In genomic region chr15:43493687-43494472, GRCh38 we compare ENCODE assay signal across 8 cellular contexts.
DNase-seq lines count a peak whose midpoint lies in the region; ATAC-seq and TF ChIP-seq lines count a peak whose summit lies in the region.

No MANE protein-coding gene starts in this region.

- H3K36me3 ChIP-seq in HUES48 (ENCODE audit: control insufficient read depth, insufficient read depth, low read length) (peaks cover 28% of the 10 kb centered on the region), brain microvascular endothelial cell (replicated peaks) (peaks cover 8% of the 10 kb centered on the region), muscle layer of colon (ENCODE audit: insufficient read depth, low read length) (peaks cover 10% of the 10 kb centered on the region)

- H3K9me3 ChIP-seq in HUES48 (ENCODE audit: control insufficient read depth, insufficient read depth, low read length): no peaks in the 10 kb centered on the region
- H3K9me3 ChIP-seq in muscle layer of colon (ENCODE audit: low read length): no peaks in the 10 kb centered on the region

- no peak for ATAC-seq in HG03159 (IDR thresholded peaks at IDR 0.05; ENCODE audit: unreplicated experiment)
- ATAC-seq in HG02678 (IDR thresholded peaks at IDR 0.05; ENCODE audit: unreplicated experiment): no peak

- peaks cover 17% of the 10 kb centered on the region for H3K4me1 ChIP-seq in HUES48 (ENCODE audit: control insufficient read depth, insufficient read depth, low read length)
- H3K4me1 ChIP-seq in muscle layer of colon (ENCODE audit: insufficient read depth, low read length): peaks cover 22% of the 10 kb centered on the region

- H3K27ac ChIP-seq in 22Rv1 (peak overlapping the region; percentile 60), HUES48 (ENCODE audit: low read depth, low read length) (peak overlapping the region; percentile 95), brain microvascular endothelial cell (no peak overlapping the region), muscle layer of colon (ENCODE audit: low read depth, low read length) (peak overlapping the region; percentile 82)

- H3K9ac ChIP-seq in HUES48 (ENCODE audit: low read depth, low read length) (no peak overlapping the region), muscle layer of colon (ENCODE audit: low read length) (peak overlapping the region; percentile 55)

- in situ Hi-C loops in brain microvascular endothelial cell (cut with HindIII; ENCODE audit: low pct_ligation_motif_present, low sequenced_read_pairs): no loop called here

- TF ChIP-seq CTCF in 22Rv1 (IDR thresholded peaks at IDR 0.05): no peak
- no peak for TF ChIP-seq CTCF in brain microvascular endothelial cell (IDR thresholded peaks at IDR 0.05; ENCODE audit: low read depth, low read length, missing control alignments)

- peak overlapping the region; percentile 94 for H3K4me3 ChIP-seq in HUES48 (ENCODE audit: low read depth, low read length)
- peak overlapping the region; percentile 97 for H3K4me3 ChIP-seq in brain microvascular endothelial cell (ENCODE audit: low read depth, low read length)
- H3K4me3 ChIP-seq in muscle layer of colon (ENCODE audit: low read depth in 1 of 2, low read length in 2 of 2): peak overlapping the region; percentile 92 to 96

- DNase-seq in brain microvascular endothelial cell: no peak
- no peak for DNase-seq in HK-2 (ENCODE audit: unreplicated experiment)
- no peak for DNase-seq in activated CD4-positive, alpha-beta T cell treated with anti-CD3 and anti-CD28 coated beads for 4 hours

- H3K27me3 ChIP-seq in HUES48 (ENCODE audit: control insufficient read depth, insufficient read depth, low read length) (no peaks in the 10 kb centered on the region), brain microvascular endothelial cell (replicated peaks) (no peaks in the 10 kb centered on the region), muscle layer of colon (ENCODE audit: control insufficient read depth in 1 of 2, insufficient read depth in 2 of 2, low read length in 2 of 2) (no peaks in the 10 kb centered on the region)
